ENCODE assay signal across 16 cellular contexts in genomic region chr4:100257567-100257966, GRCh38.
A peak's percentile ranks its signal among the peaks of the same experiment; 100 is the strongest.
DNase-seq lines count a peak whose midpoint lies in the region; ATAC-seq and TF ChIP-seq lines count a peak whose summit lies in the region.
"Had no signal": no experiment of that assay in that cellular context is flagged by ENCODE, and none has a peak within 500 bp of the region (broad histone marks: within the 10 kb centered on the region; RNA-seq: fewer than 3 reads in every experiment).

No MANE protein-coding gene starts in this region.

- H3K9me3 ChIP-seq in PC-3 (ENCODE audit: low read length) = no peaks in the 10 kb centered on the region

- POLR2A ChIA-PET in PC-3 (lab: Charles Lee; ENCODE audit: unreplicated experiment) = no interaction called here

- no peak for TF ChIP-seq CTCF in PC-3 (conservative IDR thresholded peaks at IDR 0.05; ENCODE audit: low read depth, low read length)
- TF ChIP-seq CTCF in brain microvascular endothelial cell (IDR thresholded peaks at IDR 0.05; ENCODE audit: low read depth, low read length, missing control alignments) = no peak

- no peak overlapping the region for H3K9ac ChIP-seq in PC-3 (ENCODE audit: low read length)

- in situ Hi-C loops in brain microvascular endothelial cell (cut with HindIII; ENCODE audit: low pct_ligation_motif_present, low sequenced_read_pairs) = no loop called here

- ATAC-seq in PC-3 (peak; percentile 62), esophagus mucosa (peak; percentile 89), GM21360 (IDR thresholded peaks at IDR 0.05; ENCODE audit: unreplicated experiment) (no peak)

- no peak overlapping the region for H3K4me2 ChIP-seq in PC-3 (ENCODE audit: low read length)
- H3K4me2 ChIP-seq: smooth muscle cell had no signal

- no peaks in the 10 kb centered on the region for H3F3A ChIP-seq in PC-3 (ENCODE audit: low read length, unreplicated experiment)

- CTCF ChIA-PET in PC-3 (lab: Charles Lee) = no interaction called here

- no peaks in the 10 kb centered on the region for H4K20me1 ChIP-seq in PC-3 (ENCODE audit: low read length)

- H3K27ac ChIP-seq in PC-3 (ENCODE audit: low read length) = no peak overlapping the region
- H3K27ac ChIP-seq in brain microvascular endothelial cell = no peak overlapping the region
- H3K27ac ChIP-seq: WERI-Rb-1 had no signal

- H2AFZ ChIP-seq in PC-3 (ENCODE audit: low read length) = 0 out of 2 replicates have a peak overlapping the region, but pooled peaks have one; percentile 12

- intact Hi-C loops in PC-3 (cut with micrococcal nuclease) = no loop called here

- H3K9me2 ChIP-seq in PC-3 (replicated peaks; ENCODE audit: low read length) = no peaks in the 10 kb centered on the region

- no peaks in the 10 kb centered on the region for H3K79me2 ChIP-seq in PC-3 (ENCODE audit: low read length)

- peaks cover 7% of the 10 kb centered on the region; the same call in 1 of the 2 replicates for H3K4me1 ChIP-seq in PC-3 (ENCODE audit: insufficient read depth, low read length)

- DNase-seq in A172 (ENCODE audit: low spot score) (peak; percentile 12), HT1080 (ENCODE audit: low read depth) (peak; percentile 68), PC-3 (peak; percentile 53), brain microvascular endothelial cell (no peak), SW480 (ENCODE audit: low spot score) (no peak)
- no peak for DNase-seq in activated naive CD4-positive, alpha-beta T cell treated with anti-CD3 and anti-CD28 coated beads, Interleukin-2, amount 50 U/mL, for 16 hours
- DNase-seq: ACHN; activated naive CD4-positive, alpha-beta T cell treated with Interleukin-2 at 50 U/mL for 16 hours; NCI-H1417; NCI-H510A treated with DMSO at 0.1 percent for 48 hours; occipital lobe; Right ventricle myocardium superior; WERI-Rb-1 had no signal

- H3K4me3 ChIP-seq in PC-3 (ENCODE audit: low read length) (no peak overlapping the region), brain microvascular endothelial cell (ENCODE audit: low read depth, low read length) (no peak overlapping the region)
- H3K4me3 ChIP-seq: smooth muscle cell had no signal

- BruUV-seq in PC-3 (replicated peaks; lab: Mats Ljungman, UMichigan) = no TSS peak

- H3K36me3 ChIP-seq in PC-3 (ENCODE audit: low read depth, low read length) (no peaks in the 10 kb centered on the region), brain microvascular endothelial cell (replicated peaks) (no peaks in the 10 kb centered on the region)
- H3K36me3 ChIP-seq: WERI-Rb-1 had no signal

- H3K27me3 ChIP-seq in PC-3 (ENCODE audit: low read length) (no peaks in the 10 kb centered on the region), brain microvascular endothelial cell (replicated peaks) (no peaks in the 10 kb centered on the region)

Comparison
In these comparisons a context has a peak if more than half of its experiments do, and no peak if none do; other contexts are left out.
1. DNase-seq: peak in A172 (single experiment), HT1080 (single experiment) and PC-3 (single experiment); none in brain microvascular endothelial cell (single experiment), activated naive CD4-positive, alpha-beta T cell treated with anti-CD3 and anti-CD28 coated beads, Interleukin-2, amount 50 U/mL, for 16 hours (single experiment) and SW480 (single experiment).